In genomic region chr9:133208171-133208879, GRCh38 we compare ENCODE assay signal across 21 cellular contexts. TPM values are rescaled to one million over a fixed set of nuclear protein-coding genes. Genes with fewer than 3 reads are reported as not detected.
"Had no signal": no experiment of that assay in that cellular context is flagged by ENCODE, and none has a peak within 500 bp of the region (broad histone marks: within the 10 kb centered on the region; RNA-seq: fewer than 3 reads in every experiment).

No MANE protein-coding gene starts in this region.

RNA-seq across cellular contexts. Expression of gene OBP2B, which starts 0.7 kb away (rescaled TPM):
- total RNA-seq: activated CD4-positive, alpha-beta memory T cell treated with anti-CD3 and anti-CD28 coated beads for 36 hours; activated CD4-positive, alpha-beta T cell treated with anti-CD3 and anti-CD28 coated beads for 36 hours; activated CD4-positive, alpha-beta T cell treated with anti-CD3 and anti-CD28 coated beads, Interleukin-2, amount 10 ng/mL, durations not matched to agents 24 days and 14 days; activated CD8-positive, alpha-beta T cell treated with anti-CD3 and anti-CD28 coated beads, Interleukin-2, amount 10 ng/mL, durations not matched to agents 7 days and 5 days; activated naive CD4-positive, alpha-beta T cell treated with anti-CD3 and anti-CD28 coated beads for 36 hours; activated naive CD8-positive, alpha-beta T cell treated with anti-CD3 and anti-CD28 coated beads for 36 hours; activated T-helper 1 cell treated with anti-CD3 and anti-CD28 coated beads, Interleukin-12 subunit alpha, Interleukin-12 subunit beta, Interleukin-2, Interleukin-4 antibody, amounts not matched to agents 30 ng/mL and 10 ng/mL and 1 ng/mL, durations not matched to agents 14 hours and 24 hours and 36 hours; activated T-helper 2 cell treated with anti-CD3 and anti-CD28 coated beads, Interferon-gamma antibody, Interleukin-2, Interleukin-4, amounts not matched to agents 10 μg/mL and 5 μg/mL and 100 μg/mL, durations not matched to agents 14 hours and 24 hours and 36 hours; aorta; body of pancreas; colonic mucosa; dermis microvascular lymphatic vessel endothelial cell; endothelial cell of umbilical vein; esophagus squamous epithelium; fibroblast of lung; fibroblast of villous mesenchyme; gastroesophageal sphincter; glomerular endothelial cell; T-helper 1 cell treated with Interleukin-12 subunit alpha and Interleukin-12 subunit beta and Interleukin-4 antibody, amounts not matched to agents 30 ng/mL and 1 ng/mL, for 36 hours had no signal
- polyA plus RNA-seq: adrenal gland, aorta, endothelial cell of umbilical vein, esophagus, fibroblast of lung had no signal
